Comparison of ENCODE assay signal across 1 cellular context in the genomic region with DNA sequence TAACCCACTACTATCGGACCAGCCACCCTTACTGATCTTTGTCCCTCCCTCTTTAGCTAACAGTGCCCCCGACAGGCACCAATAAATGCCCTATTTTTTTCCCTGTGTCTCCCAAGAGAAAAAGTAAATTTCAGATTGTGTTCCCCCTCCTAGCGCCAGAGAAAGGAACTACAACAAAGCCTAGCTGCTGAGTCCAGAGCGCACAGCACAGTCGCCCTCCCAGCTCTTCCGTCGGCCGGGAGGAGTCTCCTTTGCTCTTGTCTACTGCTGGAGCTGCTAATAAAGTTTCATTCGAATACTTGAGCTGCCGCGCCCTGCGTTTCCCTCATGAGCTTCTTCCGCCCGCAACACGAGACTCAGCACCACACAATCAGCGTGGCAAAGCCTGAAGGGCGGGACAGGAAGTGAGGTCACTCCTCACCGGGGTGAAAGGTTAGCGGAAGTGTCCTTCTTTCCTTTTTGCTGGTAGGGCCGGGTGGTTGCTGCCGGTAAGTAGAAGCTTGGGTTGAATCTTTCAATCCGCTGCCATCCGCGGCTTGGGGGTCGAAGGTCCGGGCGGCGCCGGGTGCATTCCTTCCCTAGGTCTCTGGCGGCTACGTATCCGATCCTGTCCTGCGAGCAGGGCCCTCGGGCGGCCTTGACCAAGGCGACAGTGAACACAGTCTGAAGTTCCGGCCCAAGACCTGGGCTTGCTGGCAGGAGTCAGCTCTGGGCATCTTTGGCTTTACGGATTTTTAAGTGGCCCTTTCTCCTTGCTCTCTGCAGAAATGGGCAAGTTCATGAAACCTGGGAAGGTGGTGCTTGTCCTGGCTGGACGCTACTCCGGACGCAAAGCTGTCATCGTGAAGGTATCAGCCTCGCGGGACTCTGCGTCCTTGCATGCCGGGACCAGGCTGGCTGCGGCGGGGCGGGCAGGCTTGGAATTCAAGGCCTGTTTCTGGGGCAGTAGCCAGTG.
TF ChIP-seq lines count a peak whose summit lies in the region.

A gene (plus strand): TSS at position 436 of the 955 bp plus-strand sequence. CDS start 332 bp downstream, at position 768.

TF ChIP-seq in H1, 55 proteins besides CTCF, POLR2A, EP300 and RAD21:
- TF ChIP-seq, protein P1, sequence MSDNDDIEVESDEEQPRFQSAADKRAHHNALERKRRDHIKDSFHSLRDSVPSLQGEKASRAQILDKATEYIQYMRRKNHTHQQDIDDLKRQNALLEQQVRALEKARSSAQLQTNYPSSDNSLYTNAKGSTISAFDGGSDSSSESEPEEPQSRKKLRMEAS (IDR thresholded peaks at IDR 0.05), result peak; percentile 95
- TF ChIP-seq POLR2AphosphoS5 (IDR thresholded peaks at IDR 0.05; ENCODE audit: low read depth, low read length) (peak; percentile 91), NANOG (IDR thresholded peaks at IDR 0.05; ENCODE audit: insufficient read depth, low read depth, low read length, poor library complexity, severe bottlenecking) (peak; percentile 68), BACH1 (IDR thresholded peaks at IDR 0.05; ENCODE audit: low read length) (peak; percentile 57), SRF (IDR thresholded peaks at IDR 0.05; ENCODE audit: low read depth, low read length) (peak; percentile 33; the same call in 1 of the 2 replicates), POU5F1 (IDR thresholded peaks at IDR 0.05; ENCODE audit: low read depth, low read length) (no peak), CREB1 (IDR thresholded peaks at IDR 0.05) (peak; percentile 92), PHF8 (conservative IDR thresholded peaks at IDR 0.05; ENCODE audit: low read depth, low read length) (peak; percentile 85), SP1 (IDR thresholded peaks at IDR 0.05; ENCODE audit: low read depth, low read length) (peak; percentile 89), CHD2 (IDR thresholded peaks at IDR 0.05; ENCODE audit: low read length) (peak; percentile 78), BRCA1 (IDR thresholded peaks at IDR 0.05; ENCODE audit: low read depth, low read length) (peak; percentile 25; the same call in 1 of the 2 replicates), RNF2 (IDR thresholded peaks at IDR 0.05; ENCODE audit: borderline replicate concordance, low read depth, low read length, missing control alignments, poor library complexity, severe bottlenecking) (no peak), HDAC2 (IDR thresholded peaks at IDR 0.05; ENCODE audit: borderline replicate concordance in 1 of 2, low read depth in 2 of 2, low read length in 2 of 2) (0 out of 4 replicates have a peak, but pooled peaks have one; percentile 30 to 59), TBP (IDR thresholded peaks at IDR 0.05; ENCODE audit: low read depth, low read length) (peak; percentile 92), RXRA (IDR thresholded peaks at IDR 0.05; ENCODE audit: insufficient read depth, low read depth, low read length) (0 out of 2 replicates have a peak, but pooled peaks have one; percentile 24), TEAD4 (IDR thresholded peaks at IDR 0.05; ENCODE audit: low read depth, low read length) (peak; percentile 84), MAFK (IDR thresholded peaks at IDR 0.05; ENCODE audit: low read depth, low read length) (no peak), GTF2F1 (IDR thresholded peaks at IDR 0.05; ENCODE audit: borderline replicate concordance, low read depth, low read length) (0 out of 2 replicates have a peak, but pooled peaks have one; percentile 37), CTBP2 (IDR thresholded peaks at IDR 0.05; ENCODE audit: borderline replicate concordance, insufficient read depth, insufficient read length, low read length) (no peak), EGR1 (IDR thresholded peaks at IDR 0.05; ENCODE audit: borderline replicate concordance, low read depth, low read length) (peak; percentile 36; the same call in 1 of the 2 replicates), RFX5 (IDR thresholded peaks at IDR 0.05; ENCODE audit: borderline replicate concordance, low read depth, low read length) (peak; percentile 19; the same call in 1 of the 2 replicates), TAF7 (optimal IDR thresholded peaks at IDR 0.05; ENCODE audit: borderline replicate concordance, low read depth, low read length) (peak; percentile 83), GABPA (IDR thresholded peaks at IDR 0.05; ENCODE audit: borderline replicate concordance, insufficient read depth, low read length) (peak; percentile 90), TCF12 (IDR thresholded peaks at IDR 0.05; ENCODE audit: low read depth, low read length) (0 out of 2 replicates have a peak, but pooled peaks have one; percentile 46), ASH2L (IDR thresholded peaks at IDR 0.05; ENCODE audit: low read length) (peak; percentile 73), SP4 (IDR thresholded peaks at IDR 0.05; ENCODE audit: low read length) (peak; percentile 91; the same call in 1 of the 2 replicates), ZNF274 (IDR thresholded peaks at IDR 0.05; ENCODE audit: borderline replicate concordance, extremely low read depth, low read length) (no peak), TAF1 (IDR thresholded peaks at IDR 0.05; ENCODE audit: low read depth, low read length) (peak; percentile 97), SP2 (IDR thresholded peaks at IDR 0.05; ENCODE audit: low read length) (peak; percentile 11; the same call in 1 of the 2 replicates), SUZ12 (IDR thresholded peaks at IDR 0.05; ENCODE audit: low read length) (no peak), RBBP5 (IDR thresholded peaks at IDR 0.05; ENCODE audit: borderline replicate concordance, low read depth, low read length) (no peak), HDAC6 (IDR thresholded peaks at IDR 0.05; ENCODE audit: low read depth, low read length) (no peak), KDM1A (IDR thresholded peaks at IDR 0.05; ENCODE audit: borderline replicate concordance, low read length) (no peak), SIRT6 (IDR thresholded peaks at IDR 0.05; ENCODE audit: low read length) (no peak), SIX5 (IDR thresholded peaks at IDR 0.05; ENCODE audit: low read depth, low read length) (peak; percentile 37; the same call in 1 of the 2 replicates), SIN3A (conservative IDR thresholded peaks at IDR 0.05 in 1 of 2, IDR thresholded peaks at IDR 0.05 in 1 of 2; ENCODE audit: low read depth in 1 of 2, low read length in 2 of 2) (peak; percentile 45 to 91; a peak in 3 of 4 replicates), SAP30 (IDR thresholded peaks at IDR 0.05; ENCODE audit: insufficient read depth, insufficient replicate concordance, low read length) (peak; percentile 32)
- TF ChIP-seq, protein P2, sequence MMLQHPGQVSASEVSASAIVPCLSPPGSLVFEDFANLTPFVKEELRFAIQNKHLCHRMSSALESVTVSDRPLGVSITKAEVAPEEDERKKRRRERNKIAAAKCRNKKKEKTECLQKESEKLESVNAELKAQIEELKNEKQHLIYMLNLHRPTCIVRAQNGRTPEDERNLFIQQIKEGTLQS (IDR thresholded peaks at IDR 0.05; ENCODE audit: insufficient read depth, low read depth, low read length), result no peak
- TF ChIP-seq, protein P3, sequence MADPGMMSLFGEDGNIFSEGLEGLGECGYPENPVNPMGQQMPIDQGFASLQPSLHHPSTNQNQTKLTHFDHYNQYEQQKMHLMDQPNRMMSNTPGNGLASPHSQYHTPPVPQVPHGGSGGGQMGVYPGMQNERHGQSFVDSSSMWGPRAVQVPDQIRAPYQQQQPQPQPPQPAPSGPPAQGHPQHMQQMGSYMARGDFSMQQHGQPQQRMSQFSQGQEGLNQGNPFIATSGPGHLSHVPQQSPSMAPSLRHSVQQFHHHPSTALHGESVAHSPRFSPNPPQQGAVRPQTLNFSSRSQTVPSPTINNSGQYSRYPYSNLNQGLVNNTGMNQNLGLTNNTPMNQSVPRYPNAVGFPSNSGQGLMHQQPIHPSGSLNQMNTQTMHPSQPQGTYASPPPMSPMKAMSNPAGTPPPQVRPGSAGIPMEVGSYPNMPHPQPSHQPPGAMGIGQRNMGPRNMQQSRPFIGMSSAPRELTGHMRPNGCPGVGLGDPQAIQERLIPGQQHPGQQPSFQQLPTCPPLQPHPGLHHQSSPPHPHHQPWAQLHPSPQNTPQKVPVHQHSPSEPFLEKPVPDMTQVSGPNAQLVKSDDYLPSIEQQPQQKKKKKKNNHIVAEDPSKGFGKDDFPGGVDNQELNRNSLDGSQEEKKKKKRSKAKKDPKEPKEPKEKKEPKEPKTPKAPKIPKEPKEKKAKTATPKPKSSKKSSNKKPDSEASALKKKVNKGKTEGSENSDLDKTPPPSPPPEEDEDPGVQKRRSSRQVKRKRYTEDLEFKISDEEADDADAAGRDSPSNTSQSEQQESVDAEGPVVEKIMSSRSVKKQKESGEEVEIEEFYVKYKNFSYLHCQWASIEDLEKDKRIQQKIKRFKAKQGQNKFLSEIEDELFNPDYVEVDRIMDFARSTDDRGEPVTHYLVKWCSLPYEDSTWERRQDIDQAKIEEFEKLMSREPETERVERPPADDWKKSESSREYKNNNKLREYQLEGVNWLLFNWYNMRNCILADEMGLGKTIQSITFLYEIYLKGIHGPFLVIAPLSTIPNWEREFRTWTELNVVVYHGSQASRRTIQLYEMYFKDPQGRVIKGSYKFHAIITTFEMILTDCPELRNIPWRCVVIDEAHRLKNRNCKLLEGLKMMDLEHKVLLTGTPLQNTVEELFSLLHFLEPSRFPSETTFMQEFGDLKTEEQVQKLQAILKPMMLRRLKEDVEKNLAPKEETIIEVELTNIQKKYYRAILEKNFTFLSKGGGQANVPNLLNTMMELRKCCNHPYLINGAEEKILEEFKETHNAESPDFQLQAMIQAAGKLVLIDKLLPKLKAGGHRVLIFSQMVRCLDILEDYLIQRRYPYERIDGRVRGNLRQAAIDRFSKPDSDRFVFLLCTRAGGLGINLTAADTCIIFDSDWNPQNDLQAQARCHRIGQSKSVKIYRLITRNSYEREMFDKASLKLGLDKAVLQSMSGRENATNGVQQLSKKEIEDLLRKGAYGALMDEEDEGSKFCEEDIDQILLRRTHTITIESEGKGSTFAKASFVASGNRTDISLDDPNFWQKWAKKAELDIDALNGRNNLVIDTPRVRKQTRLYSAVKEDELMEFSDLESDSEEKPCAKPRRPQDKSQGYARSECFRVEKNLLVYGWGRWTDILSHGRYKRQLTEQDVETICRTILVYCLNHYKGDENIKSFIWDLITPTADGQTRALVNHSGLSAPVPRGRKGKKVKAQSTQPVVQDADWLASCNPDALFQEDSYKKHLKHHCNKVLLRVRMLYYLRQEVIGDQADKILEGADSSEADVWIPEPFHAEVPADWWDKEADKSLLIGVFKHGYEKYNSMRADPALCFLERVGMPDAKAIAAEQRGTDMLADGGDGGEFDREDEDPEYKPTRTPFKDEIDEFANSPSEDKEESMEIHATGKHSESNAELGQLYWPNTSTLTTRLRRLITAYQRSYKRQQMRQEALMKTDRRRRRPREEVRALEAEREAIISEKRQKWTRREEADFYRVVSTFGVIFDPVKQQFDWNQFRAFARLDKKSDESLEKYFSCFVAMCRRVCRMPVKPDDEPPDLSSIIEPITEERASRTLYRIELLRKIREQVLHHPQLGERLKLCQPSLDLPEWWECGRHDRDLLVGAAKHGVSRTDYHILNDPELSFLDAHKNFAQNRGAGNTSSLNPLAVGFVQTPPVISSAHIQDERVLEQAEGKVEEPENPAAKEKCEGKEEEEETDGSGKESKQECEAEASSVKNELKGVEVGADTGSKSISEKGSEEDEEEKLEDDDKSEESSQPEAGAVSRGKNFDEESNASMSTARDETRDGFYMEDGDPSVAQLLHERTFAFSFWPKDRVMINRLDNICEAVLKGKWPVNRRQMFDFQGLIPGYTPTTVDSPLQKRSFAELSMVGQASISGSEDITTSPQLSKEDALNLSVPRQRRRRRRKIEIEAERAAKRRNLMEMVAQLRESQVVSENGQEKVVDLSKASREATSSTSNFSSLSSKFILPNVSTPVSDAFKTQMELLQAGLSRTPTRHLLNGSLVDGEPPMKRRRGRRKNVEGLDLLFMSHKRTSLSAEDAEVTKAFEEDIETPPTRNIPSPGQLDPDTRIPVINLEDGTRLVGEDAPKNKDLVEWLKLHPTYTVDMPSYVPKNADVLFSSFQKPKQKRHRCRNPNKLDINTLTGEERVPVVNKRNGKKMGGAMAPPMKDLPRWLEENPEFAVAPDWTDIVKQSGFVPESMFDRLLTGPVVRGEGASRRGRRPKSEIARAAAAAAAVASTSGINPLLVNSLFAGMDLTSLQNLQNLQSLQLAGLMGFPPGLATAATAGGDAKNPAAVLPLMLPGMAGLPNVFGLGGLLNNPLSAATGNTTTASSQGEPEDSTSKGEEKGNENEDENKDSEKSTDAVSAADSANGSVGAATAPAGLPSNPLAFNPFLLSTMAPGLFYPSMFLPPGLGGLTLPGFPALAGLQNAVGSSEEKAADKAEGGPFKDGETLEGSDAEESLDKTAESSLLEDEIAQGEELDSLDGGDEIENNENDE (IDR thresholded peaks at IDR 0.05; ENCODE audit: insufficient replicate concordance, low read length), result peak; percentile 69
- TF ChIP-seq, protein P4, sequence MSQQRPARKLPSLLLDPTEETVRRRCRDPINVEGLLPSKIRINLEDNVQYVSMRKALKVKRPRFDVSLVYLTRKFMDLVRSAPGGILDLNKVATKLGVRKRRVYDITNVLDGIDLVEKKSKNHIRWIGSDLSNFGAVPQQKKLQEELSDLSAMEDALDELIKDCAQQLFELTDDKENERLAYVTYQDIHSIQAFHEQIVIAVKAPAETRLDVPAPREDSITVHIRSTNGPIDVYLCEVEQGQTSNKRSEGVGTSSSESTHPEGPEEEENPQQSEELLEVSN (IDR thresholded peaks at IDR 0.05), result peak; percentile 72
- TF ChIP-seq, protein P5, sequence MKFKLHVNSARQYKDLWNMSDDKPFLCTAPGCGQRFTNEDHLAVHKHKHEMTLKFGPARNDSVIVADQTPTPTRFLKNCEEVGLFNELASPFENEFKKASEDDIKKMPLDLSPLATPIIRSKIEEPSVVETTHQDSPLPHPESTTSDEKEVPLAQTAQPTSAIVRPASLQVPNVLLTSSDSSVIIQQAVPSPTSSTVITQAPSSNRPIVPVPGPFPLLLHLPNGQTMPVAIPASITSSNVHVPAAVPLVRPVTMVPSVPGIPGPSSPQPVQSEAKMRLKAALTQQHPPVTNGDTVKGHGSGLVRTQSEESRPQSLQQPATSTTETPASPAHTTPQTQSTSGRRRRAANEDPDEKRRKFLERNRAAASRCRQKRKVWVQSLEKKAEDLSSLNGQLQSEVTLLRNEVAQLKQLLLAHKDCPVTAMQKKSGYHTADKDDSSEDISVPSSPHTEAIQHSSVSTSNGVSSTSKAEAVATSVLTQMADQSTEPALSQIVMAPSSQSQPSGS (IDR thresholded peaks at IDR 0.05; ENCODE audit: low read length), result peak; percentile 73; the same call in 1 of the 2 replicates
